Comparison of ENCODE assay signal across 28 cellular contexts in the genomic region with DNA sequence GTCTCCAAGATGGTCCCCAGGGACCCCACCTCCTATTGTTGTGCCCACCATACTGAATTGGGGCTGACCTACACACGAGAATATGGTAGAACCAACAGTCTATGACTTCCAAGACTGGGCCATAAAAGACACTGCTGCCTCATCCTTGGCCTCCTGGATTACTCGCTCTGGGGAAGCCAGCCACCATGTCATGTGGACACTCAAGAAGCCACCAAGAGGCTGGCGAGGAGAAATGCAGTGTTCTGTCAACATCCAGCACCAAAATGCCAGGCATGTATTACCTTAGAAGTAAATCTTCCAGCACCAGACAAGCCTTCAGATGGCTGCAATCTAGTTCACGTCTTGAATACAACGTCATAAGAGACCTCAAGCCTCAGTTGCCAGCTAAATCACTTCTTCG. TPM values are rescaled to one million over a fixed set of nuclear protein-coding genes. Genes with fewer than 3 reads are reported as not detected.
DNase-seq lines count a peak whose midpoint lies in the region; ATAC-seq and TF ChIP-seq lines count a peak whose summit lies in the region.
"Had no signal": no experiment of that assay in that cellular context is flagged by ENCODE, and none has a peak within 500 bp of the region (broad histone marks: within the 10 kb centered on the region; RNA-seq: fewer than 3 reads in every experiment).

No MANE protein-coding gene starts in this region.

- ATAC-seq in foreskin keratinocyte, result no peak
- no peak for ATAC-seq in GM19324 (IDR thresholded peaks at IDR 0.05; ENCODE audit: low FRiP score, unreplicated experiment)
- ATAC-seq in GM19463 (IDR thresholded peaks at IDR 0.05; ENCODE audit: unreplicated experiment), result no peak
- ATAC-seq: activated CD8-positive, alpha-beta T cell treated with anti-CD3 and anti-CD28 coated beads, Interleukin-2, amount 10 ng/mL, durations not matched to agents 7 days and 5 days; activated naive CD8-positive, alpha-beta T cell treated with anti-CD3 and anti-CD28 coated beads, Interleukin-2, amount 50 U/mL, for 24 hours; left ventricle myocardium superior; natural killer cell; right lobe of liver; SK-N-SH treated with all-trans-retinoic acid at 6 μM for 48 hours had no signal

- H3K4me3 ChIP-seq in GM12864 (ENCODE audit: low read depth, low read length) (no peak overlapping the region), transverse colon (no peak overlapping the region)
- H3K4me3 ChIP-seq in Jurkat, Clone E6-1 (ENCODE audit: low read length), result no peak overlapping the region
- H3K4me3 ChIP-seq: hepatocyte, right lobe of liver had no signal

- in situ Hi-C loops in transverse colon (cut with MboI; ENCODE audit: low pct_ligation_motif_present in 1 of 4, low pct_unique_long_range_greater_than_20kb in 1 of 4, low sequenced_read_pairs in 3 of 4), result loop anchor here in 1 of 4 donors (25.0 kb wide), 1 partner anchor 138 kb away; no protein-coding TSS in a partner anchor

- TF ChIP-seq CTCF in GM12864 (IDR thresholded peaks at IDR 0.05; ENCODE audit: low read depth, low read length, missing control alignments) (peak; percentile 26), foreskin keratinocyte (conservative IDR thresholded peaks at IDR 0.05) (peak; percentile 13), transverse colon (IDR thresholded peaks at IDR 0.05) (no peak)

- TF ChIP-seq EP300 in transverse colon (IDR thresholded peaks at IDR 0.05; ENCODE audit: low read depth), result no peak

- WGBS in transverse colon (ENCODE audit: low coverage in 1 of 2), 2 donors, result 84 to 88% methylated on average over 4 to 6 of the region's 6 CpGs

- no peak overlapping the region for H3K27ac ChIP-seq in foreskin keratinocyte
- no peak overlapping the region for H3K27ac ChIP-seq in transverse colon
- H3K27ac ChIP-seq: hepatocyte, KMS-11, right lobe of liver had no signal

- peaks cover 9% of the 10 kb centered on the region for H3K4me1 ChIP-seq in foreskin keratinocyte
- H3K4me1 ChIP-seq in transverse colon, result peaks cover 0 to 13% (median 0%) of the 10 kb centered on the region in 4 donors
- H3K4me1 ChIP-seq: right lobe of liver had no signal

- DNase-seq in GM12864 (ENCODE audit: low read depth) (no peak), RPMI7951 (ENCODE audit: low read depth) (peak; percentile 39), foreskin keratinocyte (no peak), transverse colon (no peak)
- DNase-seq in Jurkat, Clone E6-1 (ENCODE audit: low read depth, low spot score), result peak; percentile 11
- DNase-seq: activated CD4-positive, alpha-beta T cell treated with anti-CD3 and anti-CD28 coated beads for 1 hour; activated CD8-positive, alpha-beta T cell treated with anti-CD3 and anti-CD28 coated beads, Interleukin-2, amount 10 ng/mL, durations not matched to agents 7 days and 5 days; activated gamma-delta T cell; activated naive CD8-positive, alpha-beta T cell treated with anti-CD3 and anti-CD28 coated beads, Interleukin-2, amount 50 U/mL, for 24 hours; CD4-positive, alpha-beta T cell; cerebellar nuclear complex; DMS 273 treated with DMSO at 0.1 percent for 48 hours; foreskin melanocyte; left ventricle myocardium superior; midbrain; natural killer cell; NCI-H1105 treated with DMSO at 0.1 percent for 48 hours; NCI-H2081; NCI-H345; posterior cingulate gyrus; right lobe of liver; stimulated activated CD4-positive, alpha-beta T cell treated with anti-CD3 and anti-CD28 coated beads, Interleukin-15, amount 100 ng/mL, for 24 hours; T-helper 9 cell had no signal

- intact Hi-C loops in transverse colon (cut with DNase I; ENCODE audit: low total_unique reads), result no loop called here

- no peak for TF ChIP-seq POLR2A in transverse colon (IDR thresholded peaks at IDR 0.05)

- no peaks in the 10 kb centered on the region for H3K27me3 ChIP-seq in foreskin keratinocyte
- H3K27me3 ChIP-seq in transverse colon, result no peaks in the 10 kb centered on the region
- H3K27me3 ChIP-seq: hepatocyte, right lobe of liver had no signal

- H3K36me3 ChIP-seq in transverse colon, result no peaks in the 10 kb centered on the region
- H3K36me3 ChIP-seq: right lobe of liver had no signal

- H3K9me3 ChIP-seq in transverse colon, result no peaks in the 10 kb centered on the region
- H3K9me3 ChIP-seq: right lobe of liver had no signal

RNA-seq across cellular contexts. Expression of a gene that starts 17.1 kb away (rescaled TPM):
- polyA plus RNA-seq in Jurkat, Clone E6-1 (2012; ENCODE audit: insufficient read depth, insufficient read length), result 37.7 TPM
- total RNA-seq in RPMI7951 (2014; rRNA removed; shearing (Covaris generic)), result 1,035 and 1,151 TPM in 2 replicates
- total RNA-seq in foreskin keratinocyte (152 and 167 TPM in 2 replicates), transverse colon (1,000 to 10,000 TPM in 2 of 4 donors, 100 to 1,000 TPM in 2; 775 to 2,480 (median 1,140) TPM)
- 116 and 124 TPM in 2 replicates for polyA plus RNA-seq in foreskin keratinocyte

Comparison
In these comparisons a context has a peak if more than half of its experiments do, and no peak if none do; other contexts are left out.
1. DNase-seq: peak in Jurkat, Clone E6-1 (single experiment) and RPMI7951 (single experiment); none in GM12864 (single experiment), foreskin keratinocyte (0 of 2) and transverse colon (single experiment).
2. CTCF ChIP-seq: peak in GM12864 (single experiment) and foreskin keratinocyte (single experiment); none in transverse colon (0 of 5).